16 cellular contexts compared by ENCODE assay signal in the genomic region with DNA sequence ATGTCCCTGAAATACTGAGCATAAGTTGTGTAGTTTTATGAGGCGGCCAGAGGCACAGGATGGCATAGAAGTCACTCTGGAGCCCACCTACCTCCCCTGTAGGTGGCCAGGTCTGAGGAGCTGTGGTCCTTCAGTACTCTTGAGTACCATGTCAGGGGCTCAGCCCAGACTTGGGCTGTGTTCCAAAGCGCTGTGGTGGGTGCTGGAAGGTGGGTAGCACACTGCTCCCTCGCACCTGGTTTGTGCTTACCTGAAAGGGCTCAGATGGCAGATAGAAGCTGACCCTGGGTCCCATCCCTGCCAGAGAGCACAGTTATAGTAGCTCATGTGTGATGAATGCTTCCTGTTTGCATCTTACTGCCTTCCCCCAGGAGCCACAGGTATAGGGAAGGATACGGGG. TPM values are rescaled to one million over a fixed set of nuclear protein-coding genes. Genes with fewer than 3 reads are reported as not detected.
DNase-seq lines count a peak whose midpoint lies in the region; ATAC-seq, FAIRE-seq and TF ChIP-seq lines count a peak whose summit lies in the region.
"Had no signal": no experiment of that assay in that cellular context is flagged by ENCODE, and none has a peak within 500 bp of the region (broad histone marks: within the 10 kb centered on the region; RNA-seq: fewer than 3 reads in every experiment).

No MANE protein-coding gene starts in this region.

- WGBS in liver, result 79% methylated on average over 4 of the region's 4 CpGs
- WGBS in HepG2 (ENCODE audit: low lambda C conversion rate), result 92% methylated on average over 1 of the region's 4 CpGs

- 0 out of 2 replicates have a peak, but pooled peaks cover 4% of the 10 kb centered on the region for H4K20me1 ChIP-seq in HepG2 (ENCODE audit: insufficient read depth, low read length)

- H3K9me3 Mint-ChIP-seq in nephron progenitor cell, result no peaks in the 10 kb centered on the region
- H3K9me3 Mint-ChIP-seq: CD4-positive, CD25-positive, alpha-beta regulatory T cell had no signal

- H3K4me1 ChIP-seq in liver (ENCODE audit: control insufficient read depth in 4 of 4, insufficient read depth in 4 of 4, low read length in 3 of 4), result peaks cover 3 to 37% (median 26%) of the 10 kb centered on the region in 4 donors
- H3K4me1 ChIP-seq in HepG2 (ENCODE audit: insufficient read depth, low read length), result peaks cover 9% of the 10 kb centered on the region; the same call in 1 of the 2 replicates

- POLR2A ChIA-PET in HepG2 (lab: Yijun Ruan, JAX), result no interaction called here

- H3K4me3 Mint-ChIP-seq in nephron progenitor cell, result no peak overlapping the region

- no peak overlapping the region for H3K4me3 ChIP-seq in liver (ENCODE audit: low read depth in 1 of 3, low read length in 3 of 3)
- no peak overlapping the region for H3K4me3 ChIP-seq in HepG2 (replicated peaks in 1 of 3; ENCODE audit: insufficient read depth in 1 of 3, low read depth in 2 of 3, low read length in 3 of 3)
- no peak overlapping the region for H3K4me3 ChIP-seq in bronchial epithelial cell (ENCODE audit: low read depth, low read length)
- H3K4me3 ChIP-seq: K562, SK-N-MC had no signal

- TF ChIP-seq CTCF in liver (IDR thresholded peaks at IDR 0.05; ENCODE audit: low read depth, low read length, missing input control), result no peak
- no peak for TF ChIP-seq CTCF in HepG2 (CRISPR knock-in tag; IDR thresholded peaks at IDR 0.05)
- no peak for TF ChIP-seq CTCF in bronchial epithelial cell (IDR thresholded peaks at IDR 0.05; ENCODE audit: insufficient read depth, low read length, severe bottlenecking)
- TF ChIP-seq CTCF in nephron progenitor cell (IDR thresholded peaks at IDR 0.05), result no peak

- H3K27me3 ChIP-seq in liver (ENCODE audit: control insufficient read depth in 4 of 4, insufficient read depth in 4 of 4, low read length in 3 of 4) (no peaks in the 10 kb centered on the region), HepG2 (ENCODE audit: control insufficient read depth in 1 of 2, insufficient read depth in 2 of 2, low read length in 2 of 2) (no peaks in the 10 kb centered on the region), bronchial epithelial cell (ENCODE audit: control insufficient read depth, insufficient read depth, low read length) (no peaks in the 10 kb centered on the region)

- TF ChIP-seq EP300 in HepG2 (IDR thresholded peaks at IDR 0.05; ENCODE audit: low read depth in 2 of 2, low read length in 2 of 2) (no peak), HepG2 (CRISPR knock-in tag; IDR thresholded peaks at IDR 0.05; ENCODE audit: borderline replicate concordance) (no peak)

- FAIRE-seq in HepG2 (lab: Jason Lieb, UNC), result no peak
- FAIRE-seq in bronchial epithelial cell (lab: Jason Lieb, UNC), result peak; percentile 70
- FAIRE-seq: K562 had no signal

- H2AFZ ChIP-seq in HepG2 (ENCODE audit: low read length), result no peak overlapping the region

- in situ Hi-C loops in HepG2 (cut with HindIII; ENCODE audit: extremely low pct_ligation_motif_present, low pct_unique_long_range_greater_than_20kb), result no loop called here

- peak overlapping the region; percentile 73 for H3K27ac Mint-ChIP-seq in nephron progenitor cell

- intact Hi-C loops in HepG2 (cut with micrococcal nuclease; ENCODE audit: unreplicated experiment), result loop anchor here (5.0 kb wide), 1 partner anchor 61 kb away; a partner anchor contains a TSS

- DNase-seq in HepG2 (ENCODE audit: low spot score) (no peak), bronchial epithelial cell (ENCODE audit: low read depth) (no peak), nephron progenitor cell (no peak), NOMO-1 treated with dmso at 0.1 percent for 144 hours (lab: John Stamatoyannopoulos, UW; ENCODE audit: unreplicated experiment) (no peak), NCI-H82 (lab: John Stamatoyannopoulos, UW) (no peak)
- DNase-seq: CD4-positive, CD25-positive, alpha-beta regulatory T cell; DMS53; MV-4-11; NCI-H1417; NCI-H187 treated with DMSO at 0.1 percent for 48 hours; NCI-H69; PC-3 had no signal

- H3K36me3 Mint-ChIP-seq in nephron progenitor cell (ENCODE audit: low read depth), result peaks cover 47% of the 10 kb centered on the region

- CTCF ChIA-PET in HepG2 (lab: Yijun Ruan, JAX; ENCODE audit: low intra/inter-chr PET ratio, low total read pairs), result no interaction called here

- H3K36me3 ChIP-seq in liver (ENCODE audit: control insufficient read depth in 4 of 4, insufficient read depth in 3 of 4, low read depth in 1 of 4, low read length in 3 of 4) (peaks cover 3 to 19% (median 13%) of the 10 kb centered on the region in 4 donors), HepG2 (replicated peaks in 1 of 2; ENCODE audit: control insufficient read depth in 1 of 2, insufficient read depth in 2 of 2, low read length in 2 of 2) (peaks cover 24 to 49% of the 10 kb centered on the region in 2 experiments), bronchial epithelial cell (ENCODE audit: control insufficient read depth, insufficient read depth, low read length) (peaks cover 31% of the 10 kb centered on the region)

- H3K79me2 ChIP-seq in HepG2 (ENCODE audit: insufficient read depth, low read length), result no peaks in the 10 kb centered on the region

- H3K9me3 ChIP-seq in liver (ENCODE audit: control insufficient read depth in 4 of 4, low read length in 3 of 4) (no peaks in the 10 kb centered on the region), HepG2 (ENCODE audit: low read length) (no peaks in the 10 kb centered on the region)

- no peak for TF ChIP-seq POLR2A in HepG2 (IDR thresholded peaks at IDR 0.05; ENCODE audit: insufficient read depth in 1 of 2, low read depth in 2 of 2, low read length in 2 of 2)

- H3K27me3 Mint-ChIP-seq in nephron progenitor cell (ENCODE audit: low read depth, poor library complexity), result no peaks in the 10 kb centered on the region
- H3K27me3 Mint-ChIP-seq: CD4-positive, CD25-positive, alpha-beta regulatory T cell had no signal

- no TSS peak for BruUV-seq in HepG2 (replicated peaks; lab: Mats Ljungman, UMichigan)

- no peak overlapping the region for H3K9ac ChIP-seq in liver (ENCODE audit: low read depth in 1 of 2, low read length in 2 of 2)
- H3K9ac ChIP-seq in HepG2 (ENCODE audit: insufficient read depth, low read depth, low read length), result no peak overlapping the region

- peak overlapping the region; percentile 33 to 65 for H3K27ac ChIP-seq in liver (ENCODE audit: low read depth in 1 of 2, low read length in 2 of 2)
- H3K27ac ChIP-seq in HepG2 (ENCODE audit: extremely low read length, insufficient read depth, low read length), result no peak overlapping the region
- H3K27ac ChIP-seq: SK-N-MC had no signal

- H3K4me2 ChIP-seq in HepG2 (ENCODE audit: low read depth, low read length), result no peak overlapping the region

- no peaks in the 10 kb centered on the region for H3K4me1 Mint-ChIP-seq in nephron progenitor cell

- ATAC-seq in HepG2, result no peak
- no peak for ATAC-seq in GM21515 (IDR thresholded peaks at IDR 0.05; ENCODE audit: unreplicated experiment)
- ATAC-seq: K562 had no signal

- no peak for TF ChIP-seq RAD21 in liver (IDR thresholded peaks at IDR 0.05)
- TF ChIP-seq RAD21 in HepG2 (CRISPR knock-in tag; IDR thresholded peaks at IDR 0.05), result no peak

RNA-seq across cellular contexts. Expression of a gene that starts 15.5 kb away (rescaled TPM):
- 10 to 100 TPM; 18.5 to 39.8 TPM for total RNA-seq in liver
- polyA plus RNA-seq in liver, result 10 to 100 TPM; 10.8 to 16.7 TPM
- total RNA-seq in HepG2 (2016; rRNA removed; fragmentation: Illumina TruSeq; extraction: Trizol), result 15.3 and 27.0 TPM in 2 replicates
- total RNA-seq in HepG2 (2016; cell fraction: cytosol; rRNA removed; fragmentation: Illumina TruSeq; extraction: Trizol; ENCODE audit: low read depth), result 10.8 and 11.5 TPM in 2 replicates
- total RNA-seq in HepG2 (2016; cell fraction: insoluble cytoplasmic fraction; rRNA removed; fragmentation: Illumina TruSeq; extraction: Trizol), result 10.9 and 25.7 TPM in 2 replicates
- 11.3 and 12.4 TPM in 2 replicates for total RNA-seq in HepG2 (2016; cell fraction: membrane; rRNA removed; fragmentation: Illumina TruSeq; extraction: Trizol)
- total RNA-seq in HepG2 (2016; cell fraction: nucleus; rRNA removed; fragmentation: Illumina TruSeq; extraction: Trizol), result 36.6 and 40.4 TPM in 2 replicates
- polyA plus RNA-seq in HepG2 (2011; rRNA removed), result 47.6 and 63.0 TPM in 2 replicates
- polyA plus RNA-seq in HepG2 (2011; cell fraction: cytosol; rRNA removed), result 17.8 and 20.4 TPM in 2 replicates
- 441 and 512 TPM in 2 replicates for polyA plus RNA-seq in HepG2 (2011; cell fraction: nucleus; rRNA removed)
- 31.6 and 39.4 TPM in 2 replicates for polyA plus RNA-seq in HepG2 (2012)
- 3.2 and 3.7 TPM in 2 replicates for polyA plus RNA-seq in HepG2 (2016; cell fraction: cytosol; fragmentation: Illumina TruSeq; extraction: Trizol; ENCODE audit: low read depth)
- 9.4 and 12.9 TPM in 2 replicates for polyA plus RNA-seq in HepG2 (2016; cell fraction: insoluble cytoplasmic fraction; fragmentation: Illumina TruSeq; extraction: Trizol; ENCODE audit: low read depth)
- polyA plus RNA-seq in HepG2 (2016; cell fraction: membrane; fragmentation: Illumina TruSeq; extraction: Trizol; ENCODE audit: low read depth), result 6.4 and 6.7 TPM in 2 replicates
- polyA plus RNA-seq in HepG2 (2016; cell fraction: nucleus; fragmentation: Illumina TruSeq; extraction: Trizol; ENCODE audit: insufficient read depth, low read depth), result 96.6 and 101 TPM in 2 replicates
- 50.0 and 58.0 TPM in 2 replicates for polyA minus RNA-seq in HepG2 (2011; rRNA and poly(A)+ RNA removed; ENCODE audit: low replicate concordance)
- 15.2 and 15.4 TPM in 2 replicates for polyA minus RNA-seq in HepG2 (2011; cell fraction: cytosol; rRNA and poly(A)+ RNA removed)
- 97.0 and 102 TPM in 2 replicates for polyA minus RNA-seq in HepG2 (2011; cell fraction: nucleus; rRNA and poly(A)+ RNA removed)
- 30.5 and 42.9 TPM in 2 replicates for total RNA-seq in bronchial epithelial cell

RNA-seq across cellular contexts. Expression of a gene that starts 17.1 kb away (rescaled TPM):
- total RNA-seq in liver, result under 1 TPM; 0.28 to 0.75 TPM
- under 1 TPM; 0.21 to 0.42 TPM for polyA plus RNA-seq in liver
- total RNA-seq in HepG2 (2016; rRNA removed; fragmentation: Illumina TruSeq; extraction: Trizol), result 11.8 and 18.7 TPM in 2 replicates
- 4.4 and 4.6 TPM in 2 replicates for total RNA-seq in HepG2 (2016; cell fraction: cytosol; rRNA removed; fragmentation: Illumina TruSeq; extraction: Trizol; ENCODE audit: low read depth)
- total RNA-seq in HepG2 (2016; cell fraction: insoluble cytoplasmic fraction; rRNA removed; fragmentation: Illumina TruSeq; extraction: Trizol), result 13.2 and 20.1 TPM in 2 replicates
- total RNA-seq in HepG2 (2016; cell fraction: membrane; rRNA removed; fragmentation: Illumina TruSeq; extraction: Trizol), result 2.5 and 5.3 TPM in 2 replicates
- 5.4 and 5.7 TPM in 2 replicates for total RNA-seq in HepG2 (2016; cell fraction: nucleus; rRNA removed; fragmentation: Illumina TruSeq; extraction: Trizol)
- 36.4 and 39.5 TPM in 2 replicates for polyA plus RNA-seq in HepG2 (2011; rRNA removed)
- polyA plus RNA-seq in HepG2 (2011; cell fraction: cytosol; rRNA removed), result 53.0 and 54.8 TPM in 2 replicates
- 14.3 and 16.8 TPM in 2 replicates for polyA plus RNA-seq in HepG2 (2011; cell fraction: nucleus; rRNA removed)
- 10.9 and 12.3 TPM in 2 replicates for polyA plus RNA-seq in HepG2 (2012)
- polyA plus RNA-seq in HepG2 (2016; cell fraction: cytosol; fragmentation: Illumina TruSeq; extraction: Trizol; ENCODE audit: low read depth), result 3.3 and 4.0 TPM in 2 replicates
- polyA plus RNA-seq in HepG2 (2016; cell fraction: insoluble cytoplasmic fraction; fragmentation: Illumina TruSeq; extraction: Trizol; ENCODE audit: low read depth), result 17.1 and 18.1 TPM in 2 replicates
- polyA plus RNA-seq in HepG2 (2016; cell fraction: membrane; fragmentation: Illumina TruSeq; extraction: Trizol; ENCODE audit: low read depth), result 2.7 and 3.3 TPM in 2 replicates
- polyA plus RNA-seq in HepG2 (2016; cell fraction: nucleus; fragmentation: Illumina TruSeq; extraction: Trizol; ENCODE audit: insufficient read depth, low read depth), result 6.6 and 10.5 TPM in 2 replicates
- 7.0 and 8.2 TPM in 2 replicates for polyA minus RNA-seq in HepG2 (2011; rRNA and poly(A)+ RNA removed; ENCODE audit: low replicate concordance)
- polyA minus RNA-seq in HepG2 (2011; cell fraction: cytosol; rRNA and poly(A)+ RNA removed), result 4.5 and 5.4 TPM in 2 replicates
- polyA minus RNA-seq in HepG2 (2011; cell fraction: nucleus; rRNA and poly(A)+ RNA removed), result 4.5 and 4.6 TPM in 2 replicates
- total RNA-seq in bronchial epithelial cell, result 0.26 and 1.2 TPM in 2 replicates

RNA-seq across cellular contexts. Expression of a gene that starts 24.2 kb away (rescaled TPM):
- total RNA-seq in liver (100 to 1,000 TPM in 1 of 2 donors, 10 to 100 TPM in 1; 43.0 to 198 TPM), HepG2 (2016; rRNA removed; fragmentation: Illumina TruSeq; extraction: Trizol) (0.09 and 0.28 TPM in 2 replicates), bronchial epithelial cell (under 0.01 and 0.13 TPM in 2 replicates)
- polyA plus RNA-seq in liver (10 to 100 TPM; 42.0 to 99.9 TPM), HepG2 (2011; rRNA removed) (0.34 and 0.59 TPM in 2 replicates)
- not detected in 2 replicates for total RNA-seq in HepG2 (2016; cell fraction: cytosol; rRNA removed; fragmentation: Illumina TruSeq; extraction: Trizol; ENCODE audit: low read depth)
- 0.11 and 0.18 TPM in 2 replicates for total RNA-seq in HepG2 (2016; cell fraction: insoluble cytoplasmic fraction; rRNA removed; fragmentation: Illumina TruSeq; extraction: Trizol)
- total RNA-seq in HepG2 (2016; cell fraction: membrane; rRNA removed; fragmentation: Illumina TruSeq; extraction: Trizol), result 0.31 TPM in 1 of 2 replicates, not detected in the other
- 0.13 and 0.16 TPM in 2 replicates for total RNA-seq in HepG2 (2016; cell fraction: nucleus; rRNA removed; fragmentation: Illumina TruSeq; extraction: Trizol)
- polyA plus RNA-seq in HepG2 (2011; cell fraction: cytosol; rRNA removed), result 0.13 and 0.16 TPM in 2 replicates
- 4.1 and 4.3 TPM in 2 replicates for polyA plus RNA-seq in HepG2 (2011; cell fraction: nucleus; rRNA removed)
- polyA plus RNA-seq in HepG2 (2012), result 0.23 and 0.24 TPM in 2 replicates
- polyA plus RNA-seq in HepG2 (2016; cell fraction: cytosol; fragmentation: Illumina TruSeq; extraction: Trizol; ENCODE audit: low read depth), result 0.02 and 0.14 TPM in 2 replicates
- polyA plus RNA-seq in HepG2 (2016; cell fraction: insoluble cytoplasmic fraction; fragmentation: Illumina TruSeq; extraction: Trizol; ENCODE audit: low read depth), result 0.10 TPM in 1 of 2 replicates, not detected in the other
- polyA plus RNA-seq in HepG2 (2016; cell fraction: membrane; fragmentation: Illumina TruSeq; extraction: Trizol; ENCODE audit: low read depth), result not detected in 2 replicates
- 0.30 TPM in 1 of 2 replicates, not detected in the other for polyA plus RNA-seq in HepG2 (2016; cell fraction: nucleus; fragmentation: Illumina TruSeq; extraction: Trizol; ENCODE audit: insufficient read depth, low read depth)
- 0.26 and 1.0 TPM in 2 replicates for polyA minus RNA-seq in HepG2 (2011; rRNA and poly(A)+ RNA removed; ENCODE audit: low replicate concordance)
- 0.30 TPM in 1 of 2 replicates, not detected in the other for polyA minus RNA-seq in HepG2 (2011; cell fraction: cytosol; rRNA and poly(A)+ RNA removed)
- 0.50 and 0.90 TPM in 2 replicates for polyA minus RNA-seq in HepG2 (2011; cell fraction: nucleus; rRNA and poly(A)+ RNA removed)
- polyA plus RNA-seq: CD4-positive, CD25-positive, alpha-beta regulatory T cell had no signal

RNA-seq across cellular contexts. Expression of a gene that starts 26.0 kb away (rescaled TPM):
- 1 to 10 TPM in 1 of 2 donors, under 1 TPM in 1; 0.47 to 1.2 TPM for total RNA-seq in liver
- 1 to 10 TPM in 1 of 2 donors, under 1 TPM in 1; 0.49 to 1.0 TPM for polyA plus RNA-seq in liver
- total RNA-seq in HepG2 (2016; rRNA removed; fragmentation: Illumina TruSeq; extraction: Trizol), result 2.0 and 6.1 TPM in 2 replicates
- 0.44 and 0.61 TPM in 2 replicates for total RNA-seq in HepG2 (2016; cell fraction: cytosol; rRNA removed; fragmentation: Illumina TruSeq; extraction: Trizol; ENCODE audit: low read depth)
- total RNA-seq in HepG2 (2016; cell fraction: insoluble cytoplasmic fraction; rRNA removed; fragmentation: Illumina TruSeq; extraction: Trizol), result 1.9 and 7.2 TPM in 2 replicates
- 1.0 and 1.1 TPM in 2 replicates for total RNA-seq in HepG2 (2016; cell fraction: membrane; rRNA removed; fragmentation: Illumina TruSeq; extraction: Trizol)
- 5.8 and 8.3 TPM in 2 replicates for total RNA-seq in HepG2 (2016; cell fraction: nucleus; rRNA removed; fragmentation: Illumina TruSeq; extraction: Trizol)
- 8.3 and 13.4 TPM in 2 replicates for polyA plus RNA-seq in HepG2 (2011; rRNA removed)
- polyA plus RNA-seq in HepG2 (2011; cell fraction: cytosol; rRNA removed), result 8.0 and 10.3 TPM in 2 replicates
- 21.7 and 30.5 TPM in 2 replicates for polyA plus RNA-seq in HepG2 (2011; cell fraction: nucleus; rRNA removed)
- polyA plus RNA-seq in HepG2 (2012), result 14.2 and 15.4 TPM in 2 replicates
- polyA plus RNA-seq in HepG2 (2016; cell fraction: cytosol; fragmentation: Illumina TruSeq; extraction: Trizol; ENCODE audit: low read depth), result 0.33 and 0.36 TPM in 2 replicates
- 1.4 and 2.1 TPM in 2 replicates for polyA plus RNA-seq in HepG2 (2016; cell fraction: insoluble cytoplasmic fraction; fragmentation: Illumina TruSeq; extraction: Trizol; ENCODE audit: low read depth)
- 0.62 and 0.71 TPM in 2 replicates for polyA plus RNA-seq in HepG2 (2016; cell fraction: membrane; fragmentation: Illumina TruSeq; extraction: Trizol; ENCODE audit: low read depth)
- 8.4 and 8.8 TPM in 2 replicates for polyA plus RNA-seq in HepG2 (2016; cell fraction: nucleus; fragmentation: Illumina TruSeq; extraction: Trizol; ENCODE audit: insufficient read depth, low read depth)
- polyA minus RNA-seq in HepG2 (2011; rRNA and poly(A)+ RNA removed; ENCODE audit: low replicate concordance), result 1.2 and 22.3 TPM in 2 replicates
- 6.4 and 10.0 TPM in 2 replicates for polyA minus RNA-seq in HepG2 (2011; cell fraction: cytosol; rRNA and poly(A)+ RNA removed)
- 11.9 and 12.6 TPM in 2 replicates for polyA minus RNA-seq in HepG2 (2011; cell fraction: nucleus; rRNA and poly(A)+ RNA removed)
- total RNA-seq in bronchial epithelial cell, result under 0.01 and 0.13 TPM in 2 replicates
- polyA plus RNA-seq: K562 had no signal

Comparison
In these comparisons a context has a peak if more than half of its experiments do, and no peak if none do; other contexts are left out.
1. RNA of a gene that starts 24.2 kb away (total RNA-seq): 43.0 to 198 TPM in liver; 0.09 to 0.31 TPM in HepG2 and under 0.01 to 0.13 TPM in bronchial epithelial cell; every median in the first group is over 10 times any median in the second.